In the genomic region with DNA sequence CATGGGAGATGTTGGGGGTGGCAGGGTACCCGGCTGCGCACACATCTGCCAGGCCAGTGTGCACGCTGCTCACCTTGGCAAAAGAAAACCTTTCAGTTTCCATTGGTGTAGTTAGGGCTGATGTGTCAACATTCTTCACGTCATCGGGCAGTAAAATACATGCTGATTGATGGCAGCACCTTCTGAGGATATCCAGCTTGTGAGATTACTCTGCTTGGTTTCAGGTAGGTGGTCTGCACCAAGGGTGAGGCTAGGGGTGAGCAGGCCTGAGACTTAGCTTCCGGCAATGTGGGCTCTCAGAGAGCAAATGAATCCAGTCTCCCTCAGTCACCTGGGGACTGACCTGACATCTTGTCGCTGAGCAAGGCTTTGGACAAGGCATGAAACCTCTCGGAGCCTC, we compare ENCODE assay signal across 14 cellular contexts. TPM values are rescaled to one million over a fixed set of nuclear protein-coding genes. Genes with fewer than 3 reads are reported as not detected.
A peak's percentile ranks its signal among the peaks of the same experiment; 100 is the strongest.
DNase-seq lines count a peak whose midpoint lies in the region; ATAC-seq lines count a peak whose summit lies in the region.
"Had no signal": no experiment of that assay in that cellular context is flagged by ENCODE, and none has a peak within 500 bp of the region (broad histone marks: within the 10 kb centered on the region; RNA-seq: fewer than 3 reads in every experiment).

No MANE protein-coding gene starts in this region.

- CTCF ChIA-PET in T-cell (lab: Charles Lee): no interaction called here

- H3K27ac Mint-ChIP-seq in T-cell (peak overlapping the region; percentile 92 to 93), naive B cell (peak overlapping the region; percentile 3 to 97 (median 80))

- no peak for DNase-seq in T-cell
- DNase-seq in naive B cell: no peak
- no peak for DNase-seq in activated CD4-positive, alpha-beta T cell treated with anti-CD3 and anti-CD28 coated beads for 4 hours
- DNase-seq in NCI-H345 treated with DMSO at 0.1 percent for 48 hours (lab: John Stamatoyannopoulos, UW; ENCODE audit: unreplicated experiment): no peak
- DNase-seq in activated CD4-positive, CD25-positive, alpha-beta regulatory T cell treated with anti-CD3 and anti-CD28 coated beads, Interleukin-2, amount 50 U/mL, for 72 hours: no peak
- DNase-seq in NCI-H146 treated with DMSO at 0.1 percent for 48 hours (lab: John Stamatoyannopoulos, UW; ENCODE audit: unreplicated experiment): no peak
- DNase-seq: activated effector memory CD4-positive, alpha-beta T cell treated with anti-CD3 and anti-CD28 coated beads, Interleukin-2, amount 50 U/mL, for 16 hours; caudate nucleus; esophagus squamous epithelium; left cardiac atrium; midbrain; NCI-H1694 had no signal

- H3K36me3 Mint-ChIP-seq in T-cell (peaks cover 21% of the 10 kb centered on the region), naive B cell (peaks cover 0 to 9% of the 10 kb centered on the region in 2 donors)

- no peaks in the 10 kb centered on the region for H3K27me3 Mint-ChIP-seq in T-cell
- H3K27me3 Mint-ChIP-seq in naive B cell: no peaks in the 10 kb centered on the region

- ATAC-seq in GM18502 (IDR thresholded peaks at IDR 0.05; ENCODE audit: poor library complexity, unreplicated experiment) (peak; percentile 5), GM21723 (IDR thresholded peaks at IDR 0.05; ENCODE audit: unreplicated experiment) (peak; percentile 0), T-cell (replicated peaks in 1 of 4) (no peak), naive B cell (ENCODE audit: low read depth in 2 of 2) (no peak)
- ATAC-seq: left cardiac atrium had no signal

- H3K9me3 Mint-ChIP-seq in T-cell (peaks cover 0 to 14% (median 0%) of the 10 kb centered on the region in 3 donors), naive B cell (peaks cover 2 to 16% (median 11%) of the 10 kb centered on the region in 7 donors)

- H3K4me1 Mint-ChIP-seq in T-cell (peaks cover 90 to 96% (median 91%) of the 10 kb centered on the region in 3 donors), naive B cell (peaks cover 59 to 94% (median 79%) of the 10 kb centered on the region in 3 donors)

- POLR2A ChIA-PET in T-cell (lab: Charles Lee): no interaction called here

- H3K4me3 Mint-ChIP-seq in T-cell (no peak overlapping the region), naive B cell (peak overlapping the region in 7 of 8 donors; percentile 38 to 83 (median 60))

RNA-seq across cellular contexts. Expression of a gene that starts 19.3 kb away (rescaled TPM):
- 1 to 10 TPM; 3.3 to 6.9 (median 4.5) TPM for total RNA-seq in T-cell
- 1 to 10 TPM in 5 of 6 donors, under 1 TPM in 1; 0.28 to 3.4 (median 2.0) TPM for polyA plus RNA-seq in naive B cell (ENCODE audit: low read depth in 6 of 6)

Comparison
In these comparisons a context has a peak if more than half of its experiments do, and no peak if none do; other contexts are left out.
1. ATAC-seq: peak in GM18502 (single experiment) and GM21723 (single experiment); none in T-cell (0 of 4) and naive B cell (0 of 2).
2. H3K4me3 Mint-ChIP-seq: peak in naive B cell (7 of 8); none in T-cell (0 of 3).